8 cellular contexts compared by ENCODE assay signal in the genomic region with DNA sequence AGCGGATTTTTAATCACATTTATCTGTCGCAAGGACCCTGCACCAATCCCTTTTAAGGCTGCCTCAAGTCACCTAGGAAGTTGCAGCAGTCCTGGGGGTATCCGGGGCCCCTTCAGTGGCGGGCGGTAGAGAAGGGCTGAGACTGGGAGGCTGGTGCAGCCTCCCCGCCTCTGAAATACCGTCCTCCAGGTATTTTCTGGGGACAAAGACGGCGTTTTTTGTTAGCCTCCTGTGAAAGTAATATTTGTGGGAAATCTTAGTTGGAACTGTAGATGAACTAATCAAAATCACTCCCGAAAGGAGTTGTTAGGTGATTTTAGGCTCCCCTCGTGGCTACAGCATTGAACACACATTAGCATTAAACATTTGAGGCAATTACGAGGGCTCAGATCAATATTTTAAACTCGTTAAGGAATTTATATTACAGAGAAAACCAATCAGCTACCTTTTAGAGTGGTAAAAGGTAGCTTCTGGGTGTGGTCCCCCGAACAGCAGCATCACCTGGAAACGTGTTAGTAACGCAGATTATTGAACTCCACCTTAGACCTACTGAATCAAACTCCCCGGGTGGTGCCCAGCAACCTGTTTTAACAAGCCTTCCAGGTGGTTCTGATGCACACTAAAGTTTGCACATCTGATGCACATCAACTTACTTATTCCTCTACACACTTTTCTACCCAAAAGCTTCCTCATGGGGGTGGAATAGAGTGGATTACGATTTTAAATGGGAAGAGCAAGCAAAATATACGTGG. TPM values are rescaled to one million over a fixed set of nuclear protein-coding genes. Genes with fewer than 3 reads are reported as not detected.
DNase-seq lines count a peak whose midpoint lies in the region; ATAC-seq and TF ChIP-seq lines count a peak whose summit lies in the region.

No MANE protein-coding gene starts in this region.

- H3K27ac ChIP-seq in brain microvascular endothelial cell (peak overlapping the region; percentile 93), right lobe of liver (peak overlapping the region; percentile 89 to 98 (median 98)), upper lobe of left lung (peak overlapping the region; percentile 96 to 97 (median 96))

- ATAC-seq in GM21515 (IDR thresholded peaks at IDR 0.05; ENCODE audit: unreplicated experiment): peak; percentile 23
- ATAC-seq in right lobe of liver: peak in 3 of 4 donors; percentile 10 to 30 (median 20)
- peak; percentile 32 to 48 for ATAC-seq in upper lobe of left lung (ENCODE audit: low FRiP score in 2 of 2)
- no peak for ATAC-seq in HG03342 (IDR thresholded peaks at IDR 0.05; ENCODE audit: unreplicated experiment)

- 4% methylated on average over 17 of the region's 19 CpGs for WGBS in right lobe of liver (ENCODE audit: insufficient coverage, low coverage, low lambda C conversion rate, missing lambda C conversion rate)
- WGBS in upper lobe of left lung, 2 donors: 10% methylated on average over 14 to 17 of the region's 19 CpGs

- H3K36me3 ChIP-seq in brain microvascular endothelial cell (replicated peaks): no peaks in the 10 kb centered on the region
- H3K36me3 ChIP-seq in right lobe of liver: no peaks in the 10 kb centered on the region
- H3K36me3 ChIP-seq in upper lobe of left lung: no peaks in the 10 kb centered on the region

- H3K27me3 ChIP-seq in brain microvascular endothelial cell (replicated peaks) (no peaks in the 10 kb centered on the region), right lobe of liver (no peaks in the 10 kb centered on the region), upper lobe of left lung (no peaks in the 10 kb centered on the region)

- H3K4me1 ChIP-seq in right lobe of liver (peaks cover 0 to 27% (median 0%) of the 10 kb centered on the region in 4 donors), upper lobe of left lung (peaks cover 12 to 30% (median 19%) of the 10 kb centered on the region in 4 donors)

- DNase-seq in CD1c-positive myeloid dendritic cell (ENCODE audit: extremely low spot score): peak; percentile 7
- DNase-seq in Kasumi-1 (lab: John Stamatoyannopoulos, UW): peak; percentile 54 to 70
- no peak for DNase-seq in brain microvascular endothelial cell
- DNase-seq in right lobe of liver: no peak
- DNase-seq in upper lobe of left lung: no peak
- DNase-seq in GM13977 (ENCODE audit: low spot score): no peak

- TF ChIP-seq EP300 in upper lobe of left lung (IDR thresholded peaks at IDR 0.05): no peak

- H3K9me3 ChIP-seq in right lobe of liver: no peaks in the 10 kb centered on the region
- no peaks in the 10 kb centered on the region for H3K9me3 ChIP-seq in upper lobe of left lung

- TF ChIP-seq CTCF in brain microvascular endothelial cell (IDR thresholded peaks at IDR 0.05; ENCODE audit: low read depth, low read length, missing control alignments) (no peak), right lobe of liver (IDR thresholded peaks at IDR 0.05) (no peak), upper lobe of left lung (IDR thresholded peaks at IDR 0.05) (peak in 3 of 6 experiments; percentile 3 to 19 (median 8)), GM13977 (IDR thresholded peaks at IDR 0.05; ENCODE audit: extremely low read depth, insufficient read depth, missing control alignments) (no peak)

- in situ Hi-C loops in brain microvascular endothelial cell (cut with HindIII; ENCODE audit: low pct_ligation_motif_present, low sequenced_read_pairs): no loop called here
- in situ Hi-C loops in GM13977 (cut with MboI; ENCODE audit: low pct_unique_long_range_greater_than_20kb, low sequenced_read_pairs, unreplicated experiment): no loop called here

- intact Hi-C loops in right lobe of liver (cut with DNase I): loop anchor here in 1 of 2 donors (10.0 kb wide), 1 partner anchor 80 kb away; the partner anchor contains the start of gene PPP3CB

- no peak for TF ChIP-seq POLR2A in right lobe of liver (IDR thresholded peaks at IDR 0.05)
- TF ChIP-seq POLR2A in upper lobe of left lung (IDR thresholded peaks at IDR 0.05): no peak

- H3K4me3 ChIP-seq in brain microvascular endothelial cell (ENCODE audit: low read depth, low read length) (peak overlapping the region; percentile 95), right lobe of liver (peak overlapping the region; percentile 70 to 92 (median 90)), upper lobe of left lung (peak overlapping the region; percentile 66 to 85 (median 80))

RNA-seq across cellular contexts. Expression of gene ANXA7, which starts 0.5 kb away (rescaled TPM):
- total RNA-seq in right lobe of liver: 100 to 1,000 TPM in 4 of 6 experiments, 10 to 100 TPM in 2; 79.6 to 139 (median 102) TPM
- 100 to 1,000 TPM in 3 of 6 donors, 10 to 100 TPM in 3; 40.7 to 115 (median 95.7) TPM for total RNA-seq in upper lobe of left lung

RNA-seq across cellular contexts. Expression of gene MSS51, which starts 19.0 kb away (rescaled TPM):
- total RNA-seq in right lobe of liver (under 1 TPM; 0.19 to 0.73 (median 0.62) TPM), upper lobe of left lung (1 to 10 TPM; 1.7 to 8.4 (median 3.3) TPM)

RNA-seq across cellular contexts. Expression of gene CFAP70, which starts 55.7 kb away (rescaled TPM):
- 1 to 10 TPM in 5 of 6 experiments, under 1 TPM in 1; 0.98 to 2.6 (median 1.4) TPM for total RNA-seq in right lobe of liver
- 10 to 100 TPM in 2 of 6 donors, 1 to 10 TPM in 4; 1.2 to 54.1 (median 8.6) TPM for total RNA-seq in upper lobe of left lung

Comparison
In these comparisons a context has a peak if more than half of its experiments do, and no peak if none do; other contexts are left out.
1. DNase-seq: peak in CD1c-positive myeloid dendritic cell (single experiment) and Kasumi-1 (2 of 2); none in brain microvascular endothelial cell (single experiment), right lobe of liver (0 of 3), upper lobe of left lung (0 of 2) and GM13977 (single experiment).
2. Peak in every context shown above with its lines, with median percentiles within 50 percentile points of each other: H3K27ac ChIP-seq and H3K4me3 ChIP-seq.